Comparison of ENCODE assay signal across 8 cellular contexts in the genomic region with DNA sequence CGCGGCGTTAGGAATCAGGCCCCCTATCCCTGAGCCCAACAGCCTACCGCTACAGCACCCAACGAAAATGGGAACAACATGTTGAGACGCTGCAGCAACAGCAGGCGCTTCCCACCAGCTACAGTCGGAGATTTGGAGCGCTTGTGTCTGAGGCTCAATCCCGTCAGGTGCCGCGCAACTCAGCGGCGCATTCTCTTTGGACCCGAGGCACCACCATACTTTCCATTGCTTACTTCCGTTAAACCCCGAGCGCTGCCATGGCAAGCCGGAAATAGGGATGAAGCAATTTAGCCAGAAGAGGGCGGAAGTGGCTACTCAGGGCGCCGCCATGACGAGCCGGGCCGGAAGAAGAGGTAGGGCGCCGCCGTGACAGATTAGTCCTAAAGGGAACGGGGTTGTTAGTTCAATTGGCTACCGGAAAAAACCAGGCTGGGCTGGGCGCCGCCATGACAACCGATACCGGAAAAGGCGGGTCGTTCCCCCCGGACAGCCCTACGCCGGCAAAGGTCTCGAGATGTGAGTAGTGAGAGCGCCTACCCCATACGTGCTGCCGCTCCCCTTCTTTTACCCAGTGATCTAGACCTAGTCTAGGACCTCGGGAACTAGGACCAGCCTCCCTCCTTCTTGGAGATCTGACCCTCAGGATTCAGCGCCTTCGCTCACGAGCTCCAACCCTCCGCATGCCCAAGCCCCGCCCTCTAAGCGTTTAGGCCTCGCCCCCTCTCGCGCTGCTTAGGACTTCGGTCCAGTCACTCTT. TPM values are rescaled to one million over a fixed set of nuclear protein-coding genes. Genes with fewer than 3 reads are reported as not detected.
DNase-seq lines count a peak whose midpoint lies in the region; ATAC-seq, FAIRE-seq and TF ChIP-seq lines count a peak whose summit lies in the region.

Gene CHCHD5 (plus strand): TSS at position 476 of the 757 bp plus-strand sequence. CDS start 39 bp downstream, at position 515.

- POLR2A ChIA-PET in PC-3 (lab: Charles Lee; ENCODE audit: unreplicated experiment), result no interaction called here

- no peaks in the 10 kb centered on the region for H3K9me3 ChIP-seq in PC-3 (ENCODE audit: low read length)
- no peaks in the 10 kb centered on the region for H3K9me3 ChIP-seq in mononuclear cell (ENCODE audit: low read depth, low read length)

- peak within 1 kb of the TSS; percentile 92 for H3K4me2 ChIP-seq in PC-3 (ENCODE audit: low read length)

- H3K9ac ChIP-seq in PC-3 (ENCODE audit: low read length), result peak within 1 kb of the TSS; percentile 93

- CTCF ChIA-PET in PC-3 (lab: Charles Lee), result interaction anchor here (0.5 to 0.6 kb wide), 2 partner anchors 60 to 102 kb away, joined by 3 to 16 read pairs; no protein-coding TSS in a partner anchor

- peaks cover 6% of the 10 kb centered on the region for H3K79me2 ChIP-seq in PC-3 (ENCODE audit: low read length)

- peaks cover 31% of the 10 kb centered on the region for H3K4me1 ChIP-seq in PC-3 (ENCODE audit: insufficient read depth, low read length)
- peaks cover 29% of the 10 kb centered on the region for H3K4me1 ChIP-seq in mononuclear cell (ENCODE audit: insufficient read depth, low read length)

- no peaks in the 10 kb centered on the region for H3K27me3 ChIP-seq in PC-3 (ENCODE audit: low read length)
- H3K27me3 ChIP-seq in mononuclear cell (ENCODE audit: insufficient read depth, low read length), result no peaks in the 10 kb centered on the region

- H3K27ac ChIP-seq in PC-3 (ENCODE audit: low read length), result peak within 1 kb of the TSS; percentile 95

- no peaks in the 10 kb centered on the region for H3F3A ChIP-seq in PC-3 (ENCODE audit: low read length, unreplicated experiment)

- H3K9me2 ChIP-seq in PC-3 (replicated peaks; ENCODE audit: low read length), result no peaks in the 10 kb centered on the region

- BruUV-seq in PC-3 (replicated peaks; lab: Mats Ljungman, UMichigan), result no TSS peak

- peak; percentile 80 for ATAC-seq in GM21526 (IDR thresholded peaks at IDR 0.05; ENCODE audit: low FRiP score, unreplicated experiment)
- peak; percentile 83 for ATAC-seq in PC-3

- DNase-seq in D721Med (ENCODE audit: insufficient read length, low spot score) (peak; percentile 53), HuH-7 (ENCODE audit: low spot score) (peak; percentile 73), PC-3 (peak; percentile 94), activated T-cell treated with anti-CD3 and anti-CD28 coated beads for 4 hours (peak; percentile 81), epithelial cell of esophagus (ENCODE audit: low read depth) (peak; percentile 97)
- peak; percentile 82 to 87 for DNase-seq in stimulated activated CD8-positive, alpha-beta memory T cell treated with anti-CD3 and anti-CD28 coated beads, Interleukin-2, amount 100 ng/mL, for 48 hours (ENCODE audit: low read depth in 2 of 2)

- TF ChIP-seq CTCF in D721Med (IDR thresholded peaks at IDR 0.05; ENCODE audit: insufficient read depth, missing control alignments), result peak; percentile 27
- no peak for TF ChIP-seq CTCF in PC-3 (conservative IDR thresholded peaks at IDR 0.05; ENCODE audit: low read depth, low read length)
- peak; percentile 12 for TF ChIP-seq CTCF in epithelial cell of esophagus (IDR thresholded peaks at IDR 0.05; ENCODE audit: insufficient read depth, low read depth, low read length, missing control alignments)

- H3K36me3 ChIP-seq in PC-3 (ENCODE audit: low read depth, low read length), result no peaks in the 10 kb centered on the region

- intact Hi-C loops in PC-3 (cut with micrococcal nuclease), result loop anchor here (1.0 to 5.0 kb wide), 2 partner anchors 142 to 327 kb away; partner anchors contain the start of gene ZC3H8

- no peaks in the 10 kb centered on the region for H4K20me1 ChIP-seq in PC-3 (ENCODE audit: low read length)

- H3K4me3 ChIP-seq in PC-3 (ENCODE audit: low read length), result peak within 1 kb of the TSS; percentile 86
- peak within 1 kb of the TSS; percentile 91 for H3K4me3 ChIP-seq in epithelial cell of esophagus (ENCODE audit: low read length)
- H3K4me3 ChIP-seq in mononuclear cell (ENCODE audit: low read length), result peak within 1 kb of the TSS; percentile 72

- H2AFZ ChIP-seq in PC-3 (ENCODE audit: low read length), result peak within 1 kb of the TSS; percentile 94

- no peak for FAIRE-seq in D721Med (lab: Jason Lieb, UNC)

RNA-seq across cellular contexts. Expression of gene CHCHD5, which starts in this region (rescaled TPM):
- total RNA-seq in PC-3 (2014; rRNA removed) (25.4 and 27.9 TPM in 2 replicates), mononuclear cell (4.6 TPM)

Comparison
In these comparisons a context has a peak if more than half of its experiments do, and no peak if none do; other contexts are left out.
1. Peak in every context shown above with its lines: DNase-seq, ATAC-seq, H3K4me3 ChIP-seq and H3K27ac ChIP-seq.